Comparison of ENCODE assay signal across 21 cellular contexts in the genomic region with DNA sequence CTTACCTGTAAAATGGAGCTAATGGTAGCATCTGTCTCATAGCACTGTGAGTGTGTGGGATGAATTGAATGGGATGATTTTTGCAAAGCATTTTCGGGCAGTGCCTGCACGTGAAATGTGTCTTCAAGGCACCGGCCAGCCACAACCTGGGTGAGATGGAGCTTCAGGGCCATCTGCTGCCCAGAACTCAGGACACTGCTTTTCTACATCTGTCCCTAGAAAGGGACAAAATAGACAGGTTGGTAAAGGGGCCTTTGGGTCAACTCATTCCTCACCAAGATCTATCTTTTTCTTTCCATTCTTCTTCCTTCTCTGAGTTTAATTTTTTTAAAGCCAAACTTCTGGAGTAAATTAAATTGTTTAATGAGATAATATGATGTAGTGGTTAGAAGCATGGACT.
"Had no signal": no experiment of that assay in that cellular context is flagged by ENCODE, and none has a peak within 500 bp of the region (broad histone marks: within the 10 kb centered on the region; RNA-seq: fewer than 3 reads in every experiment).

No MANE protein-coding gene starts in this region.

- DNase-seq: KBM-7, MV-4-11, NCI-H1048, NCI-H1105, NCI-H1417, NCI-H1436 treated with DMSO at 0.1 percent for 48 hours, NCI-H1694, NCI-H187 treated with DMSO at 0.1 percent for 48 hours, NCI-H2029 treated with DMSO at 0.1 percent for 48 hours, NCI-H2171 treated with DMSO at 0.1 percent for 48 hours, NCI-H345, NCI-H446 treated with DMSO at 0.1 percent for 48 hours, NCI-H510A treated with DMSO at 0.1 percent for 48 hours, NCI-H526, NCI-H82, Right ventricle myocardium superior, RPMI8226, SIG-M5, T-helper 1 cell had no signal

- H3K4me1 ChIP-seq: SJSA1 had no signal

- H3K27ac ChIP-seq: SJSA1, SK-N-MC had no signal

- H3K36me3 ChIP-seq: SJSA1 had no signal

- H3K4me3 ChIP-seq: SJSA1, SK-N-MC had no signal

- H3K9me3 ChIP-seq: SJSA1 had no signal
